ENCODE assay signal across 8 cellular contexts in the genomic region with DNA sequence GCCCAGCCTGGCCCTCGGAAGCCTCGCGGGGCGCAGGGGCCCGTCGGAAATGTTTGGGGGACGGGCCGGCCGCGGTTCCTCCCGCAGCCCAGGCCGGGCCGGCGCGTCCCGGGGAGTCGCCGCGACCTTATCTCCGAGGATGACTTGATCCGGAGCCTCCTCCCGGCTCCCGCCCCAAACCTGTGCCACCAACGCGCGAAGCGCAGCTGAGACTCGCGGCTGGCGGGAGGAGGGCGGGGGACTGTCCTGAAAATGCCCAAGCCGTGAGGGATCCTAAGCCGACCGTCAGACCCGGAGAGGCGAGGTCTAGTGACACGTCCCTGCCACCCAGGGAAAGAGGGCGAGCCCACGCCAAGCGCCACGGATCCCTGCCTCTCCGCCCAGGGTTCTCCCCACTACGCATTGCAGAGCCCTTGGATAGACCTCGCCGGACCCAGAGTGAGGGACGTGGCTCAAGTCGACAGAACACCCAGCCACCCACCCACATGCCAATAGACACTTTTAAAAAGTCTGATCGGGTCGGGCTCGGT. TPM values are rescaled to one million over a fixed set of nuclear protein-coding genes. Genes with fewer than 3 reads are reported as not detected.
DNase-seq lines count a peak whose midpoint lies in the region; ATAC-seq and TF ChIP-seq lines count a peak whose summit lies in the region.

No MANE protein-coding gene starts in this region.

- ATAC-seq in activated naive CD4-positive, alpha-beta T cell treated with anti-CD3 and anti-CD28 coated beads, Interleukin-2, amount 50 U/mL, for 72 hours, result peak; percentile 1 to 12
- ATAC-seq in lower lobe of right lung (no peak), GM18520 (IDR thresholded peaks at IDR 0.05; ENCODE audit: unreplicated experiment) (no peak)

- H3K27ac ChIP-seq in HUES48 (ENCODE audit: low read depth, low read length) (no peak overlapping the region), breast epithelium (peak overlapping the region; percentile 68 to 80), lower lobe of right lung (peak overlapping the region; percentile 41)

- H3K9me3 Mint-ChIP-seq in activated naive CD4-positive, alpha-beta T cell treated with anti-CD3 and anti-CD28 coated beads, Interleukin-2, amount 50 U/mL, for 72 hours, result no peaks in the 10 kb centered on the region
- H3K9me3 Mint-ChIP-seq in activated naive CD4-positive, alpha-beta T cell treated with anti-CD3 and anti-CD28 coated beads for 36 hours, result no peaks in the 10 kb centered on the region
- H3K9me3 Mint-ChIP-seq in type B pancreatic cell, result no peaks in the 10 kb centered on the region

- H3K27me3 Mint-ChIP-seq in activated naive CD4-positive, alpha-beta T cell treated with anti-CD3 and anti-CD28 coated beads for 36 hours (ENCODE audit: low read depth), result peaks cover 4% of the 10 kb centered on the region
- peaks cover 33% of the 10 kb centered on the region for H3K27me3 Mint-ChIP-seq in type B pancreatic cell

- no peak overlapping the region for H3K27ac Mint-ChIP-seq in activated naive CD4-positive, alpha-beta T cell treated with anti-CD3 and anti-CD28 coated beads, Interleukin-2, amount 50 U/mL, for 72 hours
- no peak overlapping the region for H3K27ac Mint-ChIP-seq in activated naive CD4-positive, alpha-beta T cell treated with anti-CD3 and anti-CD28 coated beads for 36 hours
- H3K27ac Mint-ChIP-seq in type B pancreatic cell, result no peak overlapping the region

- H3K4me1 ChIP-seq in HUES48 (ENCODE audit: control insufficient read depth, insufficient read depth, low read length) (peaks cover 18% of the 10 kb centered on the region), breast epithelium (no peaks in the 10 kb centered on the region), lower lobe of right lung (no peaks in the 10 kb centered on the region)

- no peak for DNase-seq in activated naive CD4-positive, alpha-beta T cell treated with anti-CD3 and anti-CD28 coated beads, Interleukin-2, amount 50 U/mL, for 72 hours (ENCODE audit: low spot score in 2 of 2)
- no peak for DNase-seq in activated naive CD4-positive, alpha-beta T cell treated with anti-CD3 and anti-CD28 coated beads for 36 hours
- no peak for DNase-seq in breast epithelium (ENCODE audit: low spot score in 2 of 2)
- peak; percentile 48 for DNase-seq in lower lobe of right lung
- peak; percentile 73 for DNase-seq in type B pancreatic cell (ENCODE audit: extremely low spot score, unreplicated experiment)
- no peak for DNase-seq in hippocampal formation (lab: John Stamatoyannopoulos, UW)

- no peak overlapping the region for H3K9ac ChIP-seq in HUES48 (ENCODE audit: low read depth, low read length)

- no peaks in the 10 kb centered on the region for H3K36me3 Mint-ChIP-seq in activated naive CD4-positive, alpha-beta T cell treated with anti-CD3 and anti-CD28 coated beads, Interleukin-2, amount 50 U/mL, for 72 hours
- no peaks in the 10 kb centered on the region for H3K36me3 Mint-ChIP-seq in activated naive CD4-positive, alpha-beta T cell treated with anti-CD3 and anti-CD28 coated beads for 36 hours (ENCODE audit: low read depth)
- no peaks in the 10 kb centered on the region for H3K36me3 Mint-ChIP-seq in type B pancreatic cell

- H3K36me3 ChIP-seq in HUES48 (ENCODE audit: control insufficient read depth, insufficient read depth, low read length) (peaks cover 17% of the 10 kb centered on the region), breast epithelium (no peaks in the 10 kb centered on the region), lower lobe of right lung (peaks cover under 1% of the 10 kb centered on the region)

- H3K4me3 Mint-ChIP-seq in activated naive CD4-positive, alpha-beta T cell treated with anti-CD3 and anti-CD28 coated beads for 36 hours, result no peak overlapping the region
- peak overlapping the region; percentile 65 for H3K4me3 Mint-ChIP-seq in type B pancreatic cell

- CTCF ChIA-PET in activated naive CD4-positive, alpha-beta T cell treated with anti-CD3 and anti-CD28 coated beads for 36 hours (lab: Charles Lee), result no interaction called here

- H3K4me3 ChIP-seq in HUES48 (ENCODE audit: low read depth, low read length) (peak overlapping the region; percentile 59; the same call in 1 of the 2 replicates), breast epithelium (peak overlapping the region; percentile 51 to 74 (median 60)), lower lobe of right lung (peak overlapping the region; percentile 48)

- intact Hi-C loops in activated naive CD4-positive, alpha-beta T cell treated with anti-CD3 and anti-CD28 coated beads for 36 hours (cut with micrococcal nuclease), result loop anchor here (1.0 to 2.0 kb wide), 3 partner anchors 20 to 91 kb away; a partner anchor contains a TSS
- intact Hi-C loops in breast epithelium (cut with DNase I; ENCODE audit: low total_unique reads) (loop anchor here (10.0 kb wide), 1 partner anchor 52 kb away; a partner anchor contains a TSS), lower lobe of right lung (cut with DNase I) (no loop called here)

- no peak for TF ChIP-seq POLR2A in breast epithelium (IDR thresholded peaks at IDR 0.05)

- H3K27me3 ChIP-seq in HUES48 (ENCODE audit: control insufficient read depth, insufficient read depth, low read length) (peaks cover 55% of the 10 kb centered on the region), breast epithelium (peaks cover 0 to 27% of the 10 kb centered on the region in 2 donors), lower lobe of right lung (ENCODE audit: low read depth) (no peaks in the 10 kb centered on the region)

- H3K9me3 ChIP-seq in HUES48 (ENCODE audit: control insufficient read depth, insufficient read depth, low read length) (no peaks in the 10 kb centered on the region), breast epithelium (no peaks in the 10 kb centered on the region), lower lobe of right lung (no peaks in the 10 kb centered on the region)

- TF ChIP-seq CTCF in breast epithelium (IDR thresholded peaks at IDR 0.05) (no peak), lower lobe of right lung (IDR thresholded peaks at IDR 0.05) (no peak), type B pancreatic cell (conservative IDR thresholded peaks at IDR 0.05) (no peak)

- peaks cover 5% of the 10 kb centered on the region for H3K4me1 Mint-ChIP-seq in activated naive CD4-positive, alpha-beta T cell treated with anti-CD3 and anti-CD28 coated beads for 36 hours (ENCODE audit: low read depth)
- H3K4me1 Mint-ChIP-seq in type B pancreatic cell (ENCODE audit: unreplicated experiment), result no peaks in the 10 kb centered on the region

RNA-seq across cellular contexts. Expression of a gene that starts 26.9 kb away (rescaled TPM):
- total RNA-seq in activated naive CD4-positive, alpha-beta T cell treated with anti-CD3 and anti-CD28 coated beads, Interleukin-2, amount 50 U/mL, for 72 hours, result 10 to 100 TPM; 17.4 to 29.3 TPM
- 10 to 100 TPM; 21.5 to 22.6 TPM for total RNA-seq in activated naive CD4-positive, alpha-beta T cell treated with anti-CD3 and anti-CD28 coated beads for 36 hours
- total RNA-seq in breast epithelium (10 to 100 TPM; 17.3 to 22.6 (median 20.8) TPM), lower lobe of right lung (15.0 TPM), type B pancreatic cell (ENCODE audit: low replicate concordance) (21.9 and 22.4 TPM in 2 replicates)

RNA-seq across cellular contexts. Expression of a gene that starts 49.6 kb away (rescaled TPM):
- total RNA-seq in activated naive CD4-positive, alpha-beta T cell treated with anti-CD3 and anti-CD28 coated beads, Interleukin-2, amount 50 U/mL, for 72 hours, result 10 to 100 TPM in 1 of 2 donors, 1 to 10 TPM in 1; 5.9 to 10.0 TPM
- 1 to 10 TPM; 3.6 to 4.1 TPM for total RNA-seq in activated naive CD4-positive, alpha-beta T cell treated with anti-CD3 and anti-CD28 coated beads for 36 hours
- total RNA-seq in breast epithelium (1 to 10 TPM; 4.5 to 5.0 (median 4.9) TPM), lower lobe of right lung (13.6 TPM), type B pancreatic cell (ENCODE audit: low replicate concordance) (20.9 and 24.0 TPM in 2 replicates)

Comparison
In these comparisons a context has a peak if more than half of its experiments do, and no peak if none do; other contexts are left out.
1. ATAC-seq: peak in activated naive CD4-positive, alpha-beta T cell treated with anti-CD3 and anti-CD28 coated beads, Interleukin-2, amount 50 U/mL, for 72 hours (2 of 2); none in lower lobe of right lung (0 of 2) and GM18520 (single experiment).
2. DNase-seq: peak in lower lobe of right lung (single experiment) and type B pancreatic cell (single experiment); none in activated naive CD4-positive, alpha-beta T cell treated with anti-CD3 and anti-CD28 coated beads, Interleukin-2, amount 50 U/mL, for 72 hours (0 of 2), activated naive CD4-positive, alpha-beta T cell treated with anti-CD3 and anti-CD28 coated beads for 36 hours (single experiment), breast epithelium (0 of 2) and hippocampal formation (0 of 2).
3. Peak in every context shown above with its lines, with median percentiles within 50 percentile points of each other: H3K4me3 ChIP-seq.